Comparison of ENCODE assay signal across 2 cellular contexts in the genomic region with DNA sequence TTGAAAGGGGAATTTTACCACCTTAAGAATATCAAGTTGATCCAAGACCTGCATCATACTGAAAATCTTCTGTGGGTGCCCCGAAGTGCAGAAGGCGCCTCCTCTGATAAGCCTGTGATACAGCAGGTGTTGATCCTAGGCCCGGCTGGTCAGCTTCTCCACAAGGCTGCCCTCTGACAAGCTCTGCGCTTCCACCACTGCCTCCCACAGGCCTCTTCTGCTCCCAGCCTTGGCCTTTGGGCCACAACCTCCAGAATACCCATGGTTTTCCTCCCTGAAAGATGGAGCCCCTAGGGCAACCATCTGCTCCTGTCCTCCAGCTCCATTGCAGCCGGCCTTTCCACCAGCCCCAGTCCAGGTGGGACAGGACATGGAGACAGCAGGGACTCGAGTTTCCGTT.
TF ChIP-seq lines count a peak whose summit lies in the region.

No MANE protein-coding gene starts in this region.

TF ChIP-seq in GM23338, 12 proteins besides CTCF, POLR2A, EP300 and RAD21:
- no peak for TF ChIP-seq POLR2AphosphoS5 (IDR thresholded peaks at IDR 0.05; ENCODE audit: low read depth)
- TF ChIP-seq, protein P1, sequence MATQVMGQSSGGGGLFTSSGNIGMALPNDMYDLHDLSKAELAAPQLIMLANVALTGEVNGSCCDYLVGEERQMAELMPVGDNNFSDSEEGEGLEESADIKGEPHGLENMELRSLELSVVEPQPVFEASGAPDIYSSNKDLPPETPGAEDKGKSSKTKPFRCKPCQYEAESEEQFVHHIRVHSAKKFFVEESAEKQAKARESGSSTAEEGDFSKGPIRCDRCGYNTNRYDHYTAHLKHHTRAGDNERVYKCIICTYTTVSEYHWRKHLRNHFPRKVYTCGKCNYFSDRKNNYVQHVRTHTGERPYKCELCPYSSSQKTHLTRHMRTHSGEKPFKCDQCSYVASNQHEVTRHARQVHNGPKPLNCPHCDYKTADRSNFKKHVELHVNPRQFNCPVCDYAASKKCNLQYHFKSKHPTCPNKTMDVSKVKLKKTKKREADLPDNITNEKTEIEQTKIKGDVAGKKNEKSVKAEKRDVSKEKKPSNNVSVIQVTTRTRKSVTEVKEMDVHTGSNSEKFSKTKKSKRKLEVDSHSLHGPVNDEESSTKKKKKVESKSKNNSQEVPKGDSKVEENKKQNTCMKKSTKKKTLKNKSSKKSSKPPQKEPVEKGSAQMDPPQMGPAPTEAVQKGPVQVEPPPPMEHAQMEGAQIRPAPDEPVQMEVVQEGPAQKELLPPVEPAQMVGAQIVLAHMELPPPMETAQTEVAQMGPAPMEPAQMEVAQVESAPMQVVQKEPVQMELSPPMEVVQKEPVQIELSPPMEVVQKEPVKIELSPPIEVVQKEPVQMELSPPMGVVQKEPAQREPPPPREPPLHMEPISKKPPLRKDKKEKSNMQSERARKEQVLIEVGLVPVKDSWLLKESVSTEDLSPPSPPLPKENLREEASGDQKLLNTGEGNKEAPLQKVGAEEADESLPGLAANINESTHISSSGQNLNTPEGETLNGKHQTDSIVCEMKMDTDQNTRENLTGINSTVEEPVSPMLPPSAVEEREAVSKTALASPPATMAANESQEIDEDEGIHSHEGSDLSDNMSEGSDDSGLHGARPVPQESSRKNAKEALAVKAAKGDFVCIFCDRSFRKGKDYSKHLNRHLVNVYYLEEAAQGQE (IDR thresholded peaks at IDR 0.05; ENCODE audit: unreplicated experiment), result no peak

TF ChIP-seq in endothelial cell of umbilical vein, 7 proteins besides CTCF, POLR2A, EP300 and RAD21:
- no peak for TF ChIP-seq POLR2AphosphoS5 (IDR thresholded peaks at IDR 0.05; ENCODE audit: insufficient read depth, low read depth, low read length)
- TF ChIP-seq EZH2 (IDR thresholded peaks at IDR 0.05; ENCODE audit: borderline replicate concordance, low read depth, low read length, severe bottlenecking), result peak; percentile 35
- TF ChIP-seq MYC (IDR thresholded peaks at IDR 0.05; ENCODE audit: low read depth, low read length), result no peak
- TF ChIP-seq MAX (IDR thresholded peaks at IDR 0.05; ENCODE audit: insufficient read depth, insufficient read length), result no peak
- no peak for TF ChIP-seq GATA2 (IDR thresholded peaks at IDR 0.05; ENCODE audit: insufficient read depth, insufficient read length, low read depth, low read length)
- TF ChIP-seq JUN (IDR thresholded peaks at IDR 0.05; ENCODE audit: borderline replicate concordance, insufficient read depth, insufficient read length, low read depth), result no peak
